ENCODE assay signal across 14 cellular contexts in genomic region chr2:46347649-46348280, GRCh38. TPM values are rescaled to one million over a fixed set of nuclear protein-coding genes. Genes with fewer than 3 reads are reported as not detected.
DNase-seq lines count a peak whose midpoint lies in the region; ATAC-seq, FAIRE-seq and TF ChIP-seq lines count a peak whose summit lies in the region.
"Had no signal": no experiment of that assay in that cellular context is flagged by ENCODE, and none has a peak within 500 bp of the region (broad histone marks: within the 10 kb centered on the region; RNA-seq: fewer than 3 reads in every experiment).

No MANE protein-coding gene starts in this region.

- H3K36me3 ChIP-seq in BLaER1 treated with 17β-estradiol and CSF1 and Interleukin-3, amounts not matched to agents 10 nM and 100 nM: peaks cover 0 to 35% (median 0%) of the 10 kb centered on the region in 11 experiments; a peak in 4 of 22 replicates
- H3K36me3 ChIP-seq in HepG2 (replicated peaks in 1 of 2; ENCODE audit: control insufficient read depth in 1 of 2, insufficient read depth in 2 of 2, low read length in 2 of 2): peaks cover 33 to 72% of the 10 kb centered on the region in 2 experiments
- H3K36me3 ChIP-seq: breast epithelium had no signal

- in situ Hi-C loops in HepG2 (cut with HindIII; ENCODE audit: extremely low pct_ligation_motif_present, low pct_unique_long_range_greater_than_20kb): no loop called here

- DNase-seq in GM18507 (ENCODE audit: extremely low spot score, insufficient read length, low read depth) (no peak), HepG2 (ENCODE audit: low spot score) (no peak), coronary artery (ENCODE audit: low spot score) (no peak), NCI-H1417 treated with DMSO at 0.1 percent for 48 hours (lab: John Stamatoyannopoulos, UW) (no peak), C1 segment of cervical spinal cord (lab: John Stamatoyannopoulos, UW) (no peak)
- DNase-seq in central memory CD4-positive, alpha-beta T cell: no peak
- DNase-seq: H9, left lung had no signal

- H3K4me2 ChIP-seq in BLaER1 treated with 17β-estradiol and CSF1 and Interleukin-3, amounts not matched to agents 10 nM and 100 nM: peak overlapping the region; percentile 11 to 98 (median 92); a peak in 21 of 22 replicates
- no peak overlapping the region for H3K4me2 ChIP-seq in HepG2 (ENCODE audit: low read depth, low read length)

- 0 out of 20 replicates have a peak overlapping the region, but pooled peaks of 1 of the 10 experiments have one; percentile 15 for H3K4me3 ChIP-seq in BLaER1 treated with 17β-estradiol and CSF1 and Interleukin-3, amounts not matched to agents 10 nM and 100 nM
- no peak overlapping the region for H3K4me3 ChIP-seq in HepG2 (replicated peaks in 1 of 3; ENCODE audit: insufficient read depth in 1 of 3, low read depth in 2 of 3, low read length in 3 of 3)
- H3K4me3 ChIP-seq in coronary artery: no peak overlapping the region
- H3K4me3 ChIP-seq: breast epithelium, left lung had no signal

- 98% methylated on average over 11 of the region's 11 CpGs for WGBS in HepG2 (ENCODE audit: low lambda C conversion rate)

- intact Hi-C loops in HepG2 (cut with micrococcal nuclease; ENCODE audit: unreplicated experiment): no loop called here

- 0 out of 22 replicates have a peak overlapping the region, but pooled peaks of 1 of the 11 experiments have one; percentile 4 for H3K9ac ChIP-seq in BLaER1 treated with 17β-estradiol and CSF1 and Interleukin-3, amounts not matched to agents 10 nM and 100 nM
- no peak overlapping the region for H3K9ac ChIP-seq in HepG2 (ENCODE audit: insufficient read depth, low read depth, low read length)

- peaks cover 41 to 74% (median 67%) of the 10 kb centered on the region in 10 experiments for H3K4me1 ChIP-seq in BLaER1 treated with 17β-estradiol and CSF1 and Interleukin-3, amounts not matched to agents 10 nM and 100 nM
- peaks cover 32% of the 10 kb centered on the region for H3K4me1 ChIP-seq in HepG2 (ENCODE audit: insufficient read depth, low read length)
- H3K4me1 ChIP-seq: breast epithelium had no signal

- POLR2A ChIA-PET in HepG2 (lab: Yijun Ruan, JAX): interaction anchor here (1.5 kb wide), 1 partner anchor 51 kb away, joined by 5 read pairs; the partner anchor contains the start of gene EPAS1

- H3K27me3 ChIP-seq in BLaER1 treated with 17β-estradiol and CSF1 and Interleukin-3, amounts not matched to agents 10 nM and 100 nM: no peaks in the 10 kb centered on the region
- H3K27me3 ChIP-seq in HepG2 (ENCODE audit: control insufficient read depth in 1 of 2, insufficient read depth in 2 of 2, low read length in 2 of 2): no peaks in the 10 kb centered on the region
- H3K27me3 ChIP-seq: breast epithelium, left lung had no signal

- H3K79me2 ChIP-seq in HepG2 (ENCODE audit: insufficient read depth, low read length): peaks cover 30% of the 10 kb centered on the region

- TF ChIP-seq CTCF in HepG2 (CRISPR knock-in tag; IDR thresholded peaks at IDR 0.05): no peak
- TF ChIP-seq CTCF in coronary artery (IDR thresholded peaks at IDR 0.05): no peak

- no peaks in the 10 kb centered on the region for H3K9me3 ChIP-seq in BLaER1 treated with 17β-estradiol and CSF1 and Interleukin-3, amounts not matched to agents 10 nM and 100 nM (replicated peaks in 1 of 11)
- H3K9me3 ChIP-seq in HepG2 (ENCODE audit: low read length): no peaks in the 10 kb centered on the region
- H3K9me3 ChIP-seq: breast epithelium, left lung had no signal

- TF ChIP-seq RAD21 in HepG2 (CRISPR knock-in tag; IDR thresholded peaks at IDR 0.05): no peak

- no TSS peak for BruUV-seq in HepG2 (replicated peaks; lab: Mats Ljungman, UMichigan)

- FAIRE-seq in GM18507 (lab: Jason Lieb, UNC): peak; percentile 33
- FAIRE-seq in HepG2 (lab: Jason Lieb, UNC): no peak

- ATAC-seq in HG03354 (IDR thresholded peaks at IDR 0.05; ENCODE audit: poor library complexity, severe bottlenecking, unreplicated experiment) (peak; percentile 81), HepG2 (no peak)
- ATAC-seq: left lung; natural killer cell treated with Interleukin-12 subunit alpha and Interleukin-12 subunit beta and Interleukin-15 and Interleukin-18, amount 100 ng/mL, for 72 hours had no signal

- TF ChIP-seq EP300 in HepG2 (IDR thresholded peaks at IDR 0.05; ENCODE audit: low read depth in 2 of 2, low read length in 2 of 2) (no peak), HepG2 (CRISPR knock-in tag; IDR thresholded peaks at IDR 0.05; ENCODE audit: borderline replicate concordance) (no peak)

- H2AFZ ChIP-seq in HepG2 (ENCODE audit: low read length): no peak overlapping the region

- no peak for TF ChIP-seq POLR2A in HepG2 (IDR thresholded peaks at IDR 0.05; ENCODE audit: insufficient read depth in 1 of 2, low read depth in 2 of 2, low read length in 2 of 2)

- no peak overlapping the region for H3K27ac ChIP-seq in BLaER1 treated with 17β-estradiol and CSF1 and Interleukin-3, amounts not matched to agents 10 nM and 100 nM
- H3K27ac ChIP-seq in HepG2 (ENCODE audit: extremely low read length, insufficient read depth, low read length) (no peak overlapping the region), coronary artery (peak overlapping the region in 1 of 2 donors; percentile 64)
- H3K27ac ChIP-seq: breast epithelium, VCaP had no signal

- CTCF ChIA-PET in HepG2 (lab: Yijun Ruan, JAX; ENCODE audit: low intra/inter-chr PET ratio, low total read pairs): no interaction called here

- peaks cover 0 to 47% (median 0%) of the 10 kb centered on the region in 11 experiments; a peak in 4 of 22 replicates for H4K20me1 ChIP-seq in BLaER1 treated with 17β-estradiol and CSF1 and Interleukin-3, amounts not matched to agents 10 nM and 100 nM
- peaks cover 18% of the 10 kb centered on the region; the same call in 1 of the 2 replicates for H4K20me1 ChIP-seq in HepG2 (ENCODE audit: insufficient read depth, low read length)

TF ChIP-seq in HepG2, 621 proteins besides CTCF, POLR2A, EP300 and RAD21:
- TF ChIP-seq EHMT2 (IDR thresholded peaks at IDR 0.05; ENCODE audit: borderline replicate concordance, low read depth, low read length) (no peak), PLSCR1 (CRISPR knock-in tag; IDR thresholded peaks at IDR 0.05; ENCODE audit: borderline replicate concordance) (0 out of 2 replicates have a peak, but pooled peaks have one; percentile 45)

RNA-seq across cellular contexts. Expression of gene EPAS1, which starts 50.6 kb away (rescaled TPM):
- total RNA-seq in HepG2 (2016; rRNA removed; fragmentation: Illumina TruSeq; extraction: Trizol): 47.1 and 64.9 TPM in 2 replicates
- total RNA-seq in HepG2 (2016; cell fraction: cytosol; rRNA removed; fragmentation: Illumina TruSeq; extraction: Trizol; ENCODE audit: low read depth): 15.6 and 21.2 TPM in 2 replicates
- 45.9 and 54.8 TPM in 2 replicates for total RNA-seq in HepG2 (2016; cell fraction: insoluble cytoplasmic fraction; rRNA removed; fragmentation: Illumina TruSeq; extraction: Trizol)
- total RNA-seq in HepG2 (2016; cell fraction: membrane; rRNA removed; fragmentation: Illumina TruSeq; extraction: Trizol): 54.5 and 63.7 TPM in 2 replicates
- total RNA-seq in HepG2 (2016; cell fraction: nucleus; rRNA removed; fragmentation: Illumina TruSeq; extraction: Trizol): 54.3 and 61.3 TPM in 2 replicates
- polyA plus RNA-seq in HepG2 (2011; rRNA removed): 182 and 202 TPM in 2 replicates
- polyA plus RNA-seq in HepG2 (2011; cell fraction: cytosol; rRNA removed): 62.2 and 87.1 TPM in 2 replicates
- polyA plus RNA-seq in HepG2 (2011; cell fraction: nucleus; rRNA removed): 133 and 141 TPM in 2 replicates
- 97.8 and 103 TPM in 2 replicates for polyA plus RNA-seq in HepG2 (2012)
- polyA plus RNA-seq in HepG2 (2016; cell fraction: cytosol; fragmentation: Illumina TruSeq; extraction: Trizol; ENCODE audit: low read depth): 15.2 and 19.3 TPM in 2 replicates
- 72.5 and 91.0 TPM in 2 replicates for polyA plus RNA-seq in HepG2 (2016; cell fraction: insoluble cytoplasmic fraction; fragmentation: Illumina TruSeq; extraction: Trizol; ENCODE audit: low read depth)
- polyA plus RNA-seq in HepG2 (2016; cell fraction: membrane; fragmentation: Illumina TruSeq; extraction: Trizol; ENCODE audit: low read depth): 64.7 and 77.7 TPM in 2 replicates
- 74.5 and 82.8 TPM in 2 replicates for polyA plus RNA-seq in HepG2 (2016; cell fraction: nucleus; fragmentation: Illumina TruSeq; extraction: Trizol; ENCODE audit: insufficient read depth, low read depth)
- 156 and 217 TPM in 2 replicates for polyA minus RNA-seq in HepG2 (2011; rRNA and poly(A)+ RNA removed; ENCODE audit: low replicate concordance)
- polyA minus RNA-seq in HepG2 (2011; cell fraction: cytosol; rRNA and poly(A)+ RNA removed): 122 and 129 TPM in 2 replicates
- polyA minus RNA-seq in HepG2 (2011; cell fraction: nucleus; rRNA and poly(A)+ RNA removed): 185 and 262 TPM in 2 replicates
- polyA plus RNA-seq: IgD-negative memory B cell had no signal
